ENCODE assay signal across 29 cellular contexts in the genomic region with DNA sequence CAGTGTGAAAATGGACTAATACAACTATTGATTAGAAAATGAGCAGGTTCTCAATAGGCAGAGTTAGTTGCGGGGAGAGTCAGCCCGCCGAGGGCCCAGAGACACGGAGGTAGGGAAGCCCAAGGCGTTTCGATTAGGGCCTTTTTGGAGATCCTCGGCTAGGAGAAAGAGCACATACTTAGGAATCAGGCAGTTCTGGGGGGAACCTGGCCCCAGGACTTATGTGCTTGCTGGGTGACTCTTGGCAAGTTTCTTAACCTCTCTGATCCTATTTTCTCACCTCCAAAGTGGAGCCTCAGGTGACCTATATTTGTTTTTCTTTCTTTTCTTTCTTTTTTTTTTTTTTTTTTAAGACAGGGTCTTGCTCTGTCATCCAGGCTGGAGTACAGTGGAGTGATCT.
"Had no signal": no experiment of that assay in that cellular context is flagged by ENCODE, and none has a peak within 500 bp of the region (broad histone marks: within the 10 kb centered on the region; RNA-seq: fewer than 3 reads in every experiment).

No MANE protein-coding gene starts in this region.

- DNase-seq: colonic mucosa; cortex of kidney; dermis blood vessel endothelial cell; dorsolateral prefrontal cortex; effector CD4-positive, alpha-beta T cell; effector CD8-positive, alpha-beta T cell; effector memory CD4-positive, alpha-beta T cell; effector memory CD8-positive, alpha-beta T cell; endodermal cell; erythroblast; esophagus squamous epithelium; foreskin fibroblast; foreskin keratinocyte; foreskin melanocyte; gastrocnemius medialis; glutamatergic neuron; head of caudate nucleus; heart left ventricle; heart right ventricle had no signal

- H3K4me3 ChIP-seq: colonic mucosa, coronary artery, dorsolateral prefrontal cortex, esophagus muscularis mucosa, esophagus squamous epithelium, gastrocnemius medialis, gastroesophageal sphincter, heart left ventricle, heart right ventricle had no signal

- H3K27ac Mint-ChIP-seq: dendritic cell treated with granulocyte-macrophage colony-stimulating factor and Interleukin-4, amounts not matched to agents 40 ng/mL and 50 ng/mL, for 4 days; effector memory CD8-positive, alpha-beta T cell; endodermal cell had no signal

- H3K36me3 ChIP-seq: colonic mucosa, esophagus muscularis mucosa, esophagus squamous epithelium, gastrocnemius medialis, gastroesophageal sphincter, heart left ventricle, heart right ventricle had no signal

- H3K4me1 ChIP-seq: colonic mucosa, esophagus muscularis mucosa, esophagus squamous epithelium, foreskin keratinocyte, gastrocnemius medialis, gastroesophageal sphincter, heart left ventricle, heart right ventricle had no signal

- FAIRE-seq: colon, endometrium, endothelial cell of umbilical vein, frontal cortex had no signal

- ATAC-seq: effector memory CD8-positive, alpha-beta T cell; esophagus mucosa; foreskin keratinocyte; gastrocnemius medialis; gastroesophageal sphincter; heart left ventricle; heart right ventricle had no signal

- H3K27me3 ChIP-seq: colonic mucosa, gastrocnemius medialis had no signal

- H3K4me1 Mint-ChIP-seq: endodermal cell had no signal

- H3K9me3 Mint-ChIP-seq: dendritic cell treated with granulocyte-macrophage colony-stimulating factor and Interleukin-4, amounts not matched to agents 40 ng/mL and 50 ng/mL, for 4 days; effector memory CD8-positive, alpha-beta T cell; endodermal cell had no signal

- H3K9me3 ChIP-seq: colonic mucosa, esophagus muscularis mucosa, esophagus squamous epithelium, gastrocnemius medialis, gastroesophageal sphincter, heart left ventricle, heart right ventricle had no signal

- H3K4me3 Mint-ChIP-seq: dendritic cell treated with granulocyte-macrophage colony-stimulating factor and Interleukin-4, amounts not matched to agents 40 ng/mL and 50 ng/mL, for 4 days; effector memory CD8-positive, alpha-beta T cell; endodermal cell had no signal

- H3K27ac ChIP-seq: colonic mucosa, coronary artery, epithelial cell of prostate, esophagus muscularis mucosa, esophagus squamous epithelium, foreskin keratinocyte, gastrocnemius medialis, gastroesophageal sphincter, heart left ventricle, heart right ventricle had no signal
